ENCODE assay signal across 26 cellular contexts in the genomic region with DNA sequence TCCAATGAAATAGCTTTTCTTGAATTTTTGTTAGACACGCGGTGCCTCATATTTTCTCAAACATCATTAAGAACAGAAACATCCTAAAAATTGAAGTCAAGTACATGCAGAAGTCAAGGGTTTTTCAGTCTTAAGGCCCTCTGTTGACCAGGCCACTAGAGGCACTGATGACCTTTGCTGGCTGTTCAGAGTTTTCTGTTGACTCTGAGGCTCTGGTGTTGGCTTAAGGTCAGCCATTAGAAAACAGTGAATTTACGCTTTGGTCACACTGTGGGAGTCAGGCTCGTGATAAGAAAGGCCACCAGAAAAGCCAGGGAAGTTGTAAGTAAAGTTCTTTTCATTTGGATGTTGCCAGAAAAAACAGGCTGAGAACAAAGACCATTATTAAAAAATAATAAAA. TPM values are rescaled to one million over a fixed set of nuclear protein-coding genes. Genes with fewer than 3 reads are reported as not detected.
DNase-seq lines count a peak whose midpoint lies in the region; ATAC-seq, FAIRE-seq and TF ChIP-seq lines count a peak whose summit lies in the region.
"Had no signal": no experiment of that assay in that cellular context is flagged by ENCODE, and none has a peak within 500 bp of the region (broad histone marks: within the 10 kb centered on the region; RNA-seq: fewer than 3 reads in every experiment).

No MANE protein-coding gene starts in this region.

- TF ChIP-seq POLR2A in HepG2 (IDR thresholded peaks at IDR 0.05; ENCODE audit: insufficient read depth in 1 of 2, low read depth in 2 of 2, low read length in 2 of 2): no peak

- no peaks in the 10 kb centered on the region for H4K20me1 ChIP-seq in HepG2 (ENCODE audit: insufficient read depth, low read length)

- peak; percentile 73 for TF ChIP-seq RAD21 in HepG2 (CRISPR knock-in tag; IDR thresholded peaks at IDR 0.05)

- no peak overlapping the region for H3K4me3 ChIP-seq in colonic mucosa
- H3K4me3 ChIP-seq in HepG2 (replicated peaks in 1 of 3; ENCODE audit: insufficient read depth in 1 of 3, low read depth in 2 of 3, low read length in 3 of 3): no peak overlapping the region
- H3K4me3 ChIP-seq in effector memory CD4-positive, alpha-beta T cell (ENCODE audit: insufficient read depth, low read depth, low read length, poor library complexity, severe bottlenecking): no peak overlapping the region

- H3K4me2 ChIP-seq in HepG2 (ENCODE audit: low read depth, low read length): no peak overlapping the region
- H3K4me2 ChIP-seq: KMS-11 had no signal

- no peak for TF ChIP-seq CTCF in colonic mucosa (IDR thresholded peaks at IDR 0.05)
- peak; percentile 72 for TF ChIP-seq CTCF in HepG2 (CRISPR knock-in tag; IDR thresholded peaks at IDR 0.05)

- DNase-seq in HuH-7.5 (ENCODE audit: low spot score): peak; percentile 28
- no peak for DNase-seq in colonic mucosa
- peak; percentile 83 for DNase-seq in HepG2 (ENCODE audit: low spot score)
- no peak for DNase-seq in effector memory CD4-positive, alpha-beta T cell
- no peak for DNase-seq in glomerular visceral epithelial cell (ENCODE audit: extremely low spot score)
- DNase-seq: BE2C; CD4-positive, CD25-positive, alpha-beta regulatory T cell; DMS 273 treated with DMSO at 0.1 percent for 48 hours; MV-4-11; NCI-H1417; NCI-H1694 treated with DMSO at 0.1 percent for 48 hours; NCI-H2081 treated with DMSO at 0.1 percent for 48 hours; NCI-H2171 treated with DMSO at 0.1 percent for 48 hours; NCI-H446; NCI-H526 treated with DMSO at 0.1 percent for 48 hours; OCI-M1; SW 1271; T-helper 17 cell had no signal

- CTCF ChIA-PET in HepG2 (lab: Yijun Ruan, JAX; ENCODE audit: low intra/inter-chr PET ratio, low total read pairs): interaction anchor here (1.2 to 1.6 kb wide), 2 partner anchors 77 to 84 kb away, joined by 3 read pairs; no protein-coding TSS in a partner anchor

- POLR2A ChIA-PET in HepG2 (lab: Yijun Ruan, JAX): interaction anchor here (0.9 kb wide), 1 partner anchor 34 kb away, joined by 3 read pairs; no protein-coding TSS in a partner anchor

- peak; percentile 69 for FAIRE-seq in HepG2 (lab: Jason Lieb, UNC)
- FAIRE-seq: GM12891, H54 had no signal

- 49% methylated on average over 4 of the region's 4 CpGs for WGBS in HepG2 (ENCODE audit: low lambda C conversion rate)

- H3K27ac ChIP-seq in colonic mucosa: peak overlapping the region; percentile 83
- H3K27ac ChIP-seq in HepG2 (ENCODE audit: extremely low read length, insufficient read depth, low read length): peak overlapping the region; percentile 41
- no peak overlapping the region for H3K27ac ChIP-seq in effector memory CD4-positive, alpha-beta T cell (ENCODE audit: insufficient read depth, low read length, poor library complexity, severe bottlenecking)
- H3K27ac ChIP-seq: KMS-11 had no signal

- no peaks in the 10 kb centered on the region for H3K36me3 ChIP-seq in colonic mucosa
- no peaks in the 10 kb centered on the region for H3K36me3 ChIP-seq in HepG2 (replicated peaks in 1 of 2; ENCODE audit: control insufficient read depth in 1 of 2, insufficient read depth in 2 of 2, low read length in 2 of 2)
- no peaks in the 10 kb centered on the region for H3K36me3 ChIP-seq in effector memory CD4-positive, alpha-beta T cell (ENCODE audit: control insufficient read depth, insufficient read depth, low read length)
- H3K36me3 ChIP-seq: BE2C had no signal

- peak in 1 of 2 experiments; percentile 80; a peak in 2 of 4 replicates for TF ChIP-seq EP300 in HepG2 (IDR thresholded peaks at IDR 0.05; ENCODE audit: low read depth in 2 of 2, low read length in 2 of 2)
- no peak for TF ChIP-seq EP300 in HepG2 (CRISPR knock-in tag; IDR thresholded peaks at IDR 0.05; ENCODE audit: borderline replicate concordance)

- H3K9me3 ChIP-seq in colonic mucosa: no peaks in the 10 kb centered on the region
- no peaks in the 10 kb centered on the region for H3K9me3 ChIP-seq in HepG2 (ENCODE audit: low read length)
- no peaks in the 10 kb centered on the region for H3K9me3 ChIP-seq in effector memory CD4-positive, alpha-beta T cell (ENCODE audit: control insufficient read depth, low read length)
- H3K9me3 ChIP-seq: BE2C had no signal

- H3K9ac ChIP-seq in colonic mucosa (ENCODE audit: low read depth in 2 of 2, low read length in 2 of 2) (no peak overlapping the region), HepG2 (ENCODE audit: insufficient read depth, low read depth, low read length) (no peak overlapping the region)
- H3K9ac ChIP-seq: KMS-11 had no signal

- intact Hi-C loops in colonic mucosa (cut with DNase I): no loop called here
- intact Hi-C loops in HepG2 (cut with micrococcal nuclease; ENCODE audit: unreplicated experiment): loop anchor here (2.0 to 5.0 kb wide), 2 partner anchors 35 to 81 kb away; no protein-coding TSS in a partner anchor

- BruUV-seq in HepG2 (replicated peaks; lab: Mats Ljungman, UMichigan): no TSS peak

- in situ Hi-C loops in HepG2 (cut with HindIII; ENCODE audit: extremely low pct_ligation_motif_present, low pct_unique_long_range_greater_than_20kb): no loop called here

- no peaks in the 10 kb centered on the region for H3K79me2 ChIP-seq in HepG2 (ENCODE audit: insufficient read depth, low read length)

- H3K27me3 ChIP-seq in colonic mucosa (no peaks in the 10 kb centered on the region), HepG2 (ENCODE audit: control insufficient read depth in 1 of 2, insufficient read depth in 2 of 2, low read length in 2 of 2) (no peaks in the 10 kb centered on the region)
- no peaks in the 10 kb centered on the region for H3K27me3 ChIP-seq in effector memory CD4-positive, alpha-beta T cell (replicated peaks; ENCODE audit: control insufficient read depth, insufficient read depth, low read length, poor library complexity, severe bottlenecking)
- H3K27me3 ChIP-seq: BE2C had no signal

- no peaks in the 10 kb centered on the region for H3K4me1 ChIP-seq in colonic mucosa
- peaks cover 57% of the 10 kb centered on the region for H3K4me1 ChIP-seq in HepG2 (ENCODE audit: insufficient read depth, low read length)
- no peaks in the 10 kb centered on the region for H3K4me1 ChIP-seq in effector memory CD4-positive, alpha-beta T cell (ENCODE audit: control insufficient read depth, insufficient read depth, low read length, poor library complexity, severe bottlenecking)
- H3K4me1 ChIP-seq: BE2C had no signal

- ATAC-seq in HepG2 (peak; percentile 92), GM19455 (IDR thresholded peaks at IDR 0.05; ENCODE audit: unreplicated experiment) (no peak), GM21390 (IDR thresholded peaks at IDR 0.05; ENCODE audit: unreplicated experiment) (no peak)
- ATAC-seq: Right ventricle myocardium inferior, T-helper 17 cell had no signal

- no peak overlapping the region for H2AFZ ChIP-seq in HepG2 (ENCODE audit: low read length)

TF ChIP-seq in HepG2, 621 proteins besides CTCF, POLR2A, EP300 and RAD21 (continues in another document):
- TF ChIP-seq ARID2 (CRISPR knock-in tag; IDR thresholded peaks at IDR 0.05; ENCODE audit: borderline replicate concordance): no peak
- no peak for TF ChIP-seq ZNF562 (CRISPR knock-in tag; IDR thresholded peaks at IDR 0.05; ENCODE audit: borderline replicate concordance)
- TF ChIP-seq, protein P1, sequence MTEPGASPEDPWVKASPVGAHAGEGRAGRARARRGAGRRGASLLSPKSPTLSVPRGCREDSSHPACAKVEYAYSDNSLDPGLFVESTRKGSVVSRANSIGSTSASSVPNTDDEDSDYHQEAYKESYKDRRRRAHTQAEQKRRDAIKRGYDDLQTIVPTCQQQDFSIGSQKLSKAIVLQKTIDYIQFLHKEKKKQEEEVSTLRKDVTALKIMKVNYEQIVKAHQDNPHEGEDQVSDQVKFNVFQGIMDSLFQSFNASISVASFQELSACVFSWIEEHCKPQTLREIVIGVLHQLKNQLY (CRISPR knock-in tag; IDR thresholded peaks at IDR 0.05): peak; percentile 40; the same call in 1 of the 2 replicates
- TF ChIP-seq ZNF614 (CRISPR knock-in tag; IDR thresholded peaks at IDR 0.05; ENCODE audit: borderline replicate concordance): peak; percentile 78

RNA-seq across cellular contexts. Expression of a gene that starts 5.8 kb away (rescaled TPM):
- total RNA-seq in colonic mucosa (not detected), HepG2 (2016; rRNA removed; fragmentation: Illumina TruSeq; extraction: Trizol) (0.07 TPM in 1 of 2 replicates, not detected in the other)
- not detected in 2 replicates for total RNA-seq in HepG2 (2016; cell fraction: cytosol; rRNA removed; fragmentation: Illumina TruSeq; extraction: Trizol; ENCODE audit: low read depth)
- 0.15 and 0.22 TPM in 2 replicates for total RNA-seq in HepG2 (2016; cell fraction: insoluble cytoplasmic fraction; rRNA removed; fragmentation: Illumina TruSeq; extraction: Trizol)
- 0.07 and 0.19 TPM in 2 replicates for total RNA-seq in HepG2 (2016; cell fraction: membrane; rRNA removed; fragmentation: Illumina TruSeq; extraction: Trizol)
- total RNA-seq in HepG2 (2016; cell fraction: nucleus; rRNA removed; fragmentation: Illumina TruSeq; extraction: Trizol): 0.25 TPM in 1 of 2 replicates, not detected in the other
- polyA plus RNA-seq in HepG2 (2011; rRNA removed): 0.04 and 0.28 TPM in 2 replicates
- polyA plus RNA-seq in HepG2 (2011; cell fraction: cytosol; rRNA removed): 0.07 TPM in 1 of 2 replicates, not detected in the other
- polyA plus RNA-seq in HepG2 (2011; cell fraction: nucleus; rRNA removed): 0.09 TPM in 1 of 2 replicates, not detected in the other
- 0.13 and 0.47 TPM in 2 replicates for polyA plus RNA-seq in HepG2 (2012)
- 0.06 TPM in 1 of 2 replicates, not detected in the other for polyA plus RNA-seq in HepG2 (2016; cell fraction: cytosol; fragmentation: Illumina TruSeq; extraction: Trizol; ENCODE audit: low read depth)
- 0.24 TPM in 1 of 2 replicates, not detected in the other for polyA plus RNA-seq in HepG2 (2016; cell fraction: insoluble cytoplasmic fraction; fragmentation: Illumina TruSeq; extraction: Trizol; ENCODE audit: low read depth)
- not detected in 2 replicates for polyA plus RNA-seq in HepG2 (2016; cell fraction: membrane; fragmentation: Illumina TruSeq; extraction: Trizol; ENCODE audit: low read depth)
- not detected in 2 replicates for polyA plus RNA-seq in HepG2 (2016; cell fraction: nucleus; fragmentation: Illumina TruSeq; extraction: Trizol; ENCODE audit: insufficient read depth, low read depth)
- 0.22 TPM in 1 of 2 replicates, not detected in the other for polyA minus RNA-seq in HepG2 (2011; rRNA and poly(A)+ RNA removed; ENCODE audit: low replicate concordance)
- not detected in 2 replicates for polyA minus RNA-seq in HepG2 (2011; cell fraction: cytosol; rRNA and poly(A)+ RNA removed)
- polyA minus RNA-seq in HepG2 (2011; cell fraction: nucleus; rRNA and poly(A)+ RNA removed): 0.13 and 0.25 TPM in 2 replicates
- total RNA-seq: A673; CD4-positive, CD25-positive, alpha-beta regulatory T cell; G401; Right ventricle myocardium inferior; T-helper 17 cell had no signal
- polyA plus RNA-seq: CD4-positive, CD25-positive, alpha-beta regulatory T cell had no signal

Comparison
In these comparisons a context has a peak if more than half of its experiments do, and no peak if none do; other contexts are left out.
1. DNase-seq: peak in HuH-7.5 (single experiment) and HepG2 (single experiment); none in colonic mucosa (single experiment), effector memory CD4-positive, alpha-beta T cell (0 of 3) and glomerular visceral epithelial cell (single experiment).